Comparison of ENCODE assay signal across 8 cellular contexts in genomic region chr10:84333864-84334451, GRCh38. TPM values are rescaled to one million over a fixed set of nuclear protein-coding genes. Genes with fewer than 3 reads are reported as not detected.
DNase-seq lines count a peak whose midpoint lies in the region; ATAC-seq and TF ChIP-seq lines count a peak whose summit lies in the region.

No MANE protein-coding gene starts in this region.

- no peak overlapping the region for H3K4me2 ChIP-seq in smooth muscle cell

- no peaks in the 10 kb centered on the region for H3K9me3 Mint-ChIP-seq in activated naive CD4-positive, alpha-beta T cell treated with anti-CD3 and anti-CD28 coated beads for 36 hours

- H2AFZ ChIP-seq in smooth muscle cell (ENCODE audit: low read depth), result no peak overlapping the region

- peaks cover 96% of the 10 kb centered on the region for H4K20me1 ChIP-seq in smooth muscle cell (ENCODE audit: low read depth)

- no peaks in the 10 kb centered on the region for H3K36me3 ChIP-seq in smooth muscle cell (ENCODE audit: low read depth)

- 0 out of 2 replicates have a peak, but pooled peaks have one; percentile 31 for TF ChIP-seq POLR2A in Raji (IDR thresholded peaks at IDR 0.05; ENCODE audit: insufficient read depth, low read depth, low read length)

- peak; percentile 79 for DNase-seq in activated naive CD4-positive, alpha-beta T cell treated with anti-CD3 and anti-CD28 coated beads for 36 hours
- DNase-seq in stimulated activated CD4-positive, alpha-beta T cell treated with anti-CD3 and anti-CD28 coated beads, Interleukin-12 subunit alpha, Interleukin-12 subunit beta, amount 100 ng/mL, for 24 hours (ENCODE audit: low read depth in 2 of 2), result peak; percentile 27 to 38
- DNase-seq in smooth muscle cell (lab: John Stamatoyannopoulos, UW; ENCODE audit: unreplicated experiment) (no peak), NCI-H69 (lab: John Stamatoyannopoulos, UW) (no peak)

- peaks cover 12% of the 10 kb centered on the region for H3K36me3 Mint-ChIP-seq in activated naive CD4-positive, alpha-beta T cell treated with anti-CD3 and anti-CD28 coated beads for 36 hours (ENCODE audit: low read depth)

- H3K27ac Mint-ChIP-seq in activated naive CD4-positive, alpha-beta T cell treated with anti-CD3 and anti-CD28 coated beads for 36 hours, result peak overlapping the region; percentile 82

- H3K27me3 Mint-ChIP-seq in activated naive CD4-positive, alpha-beta T cell treated with anti-CD3 and anti-CD28 coated beads for 36 hours (ENCODE audit: low read depth), result no peaks in the 10 kb centered on the region

- H3K27me3 ChIP-seq in smooth muscle cell (ENCODE audit: low read depth), result no peaks in the 10 kb centered on the region

- ATAC-seq in GM19043 (IDR thresholded peaks at IDR 0.05; ENCODE audit: low read depth, unreplicated experiment) (peak; percentile 18), HG03060 (IDR thresholded peaks at IDR 0.05; ENCODE audit: low read depth, unreplicated experiment) (peak; percentile 31), GM21737 (IDR thresholded peaks at IDR 0.05; ENCODE audit: unreplicated experiment) (no peak)

- no peak overlapping the region for H3K9ac ChIP-seq in smooth muscle cell (ENCODE audit: low read depth)

- CTCF ChIA-PET in activated naive CD4-positive, alpha-beta T cell treated with anti-CD3 and anti-CD28 coated beads for 36 hours (lab: Charles Lee), result interaction anchor here (0.8 to 1.6 kb wide), 14 partner anchors 8 to 204 kb away, joined by 3 to 15 read pairs (median 4); no protein-coding TSS in a partner anchor

- no peaks in the 10 kb centered on the region for H3F3A ChIP-seq in smooth muscle cell (ENCODE audit: low read depth)

- intact Hi-C loops in activated naive CD4-positive, alpha-beta T cell treated with anti-CD3 and anti-CD28 coated beads for 36 hours (cut with micrococcal nuclease), result loop anchor here (1.0 kb wide), 3 partner anchors 8 to 67 kb away; no protein-coding TSS in a partner anchor

- peaks cover 35% of the 10 kb centered on the region for H3K4me1 Mint-ChIP-seq in activated naive CD4-positive, alpha-beta T cell treated with anti-CD3 and anti-CD28 coated beads for 36 hours (ENCODE audit: low read depth)

- H3K9me3 ChIP-seq in smooth muscle cell (replicated peaks; ENCODE audit: low read depth), result no peaks in the 10 kb centered on the region

- no peak for TF ChIP-seq CTCF in smooth muscle cell (IDR thresholded peaks at IDR 0.05; ENCODE audit: borderline replicate concordance, insufficient read depth, poor library complexity, severe bottlenecking)

- H3K4me1 ChIP-seq in smooth muscle cell (ENCODE audit: low read depth), result peaks cover 38% of the 10 kb centered on the region

- H3K79me2 ChIP-seq in smooth muscle cell (ENCODE audit: low read depth), result peaks cover 98% of the 10 kb centered on the region

- peak overlapping the region; percentile 56 for H3K4me3 Mint-ChIP-seq in activated naive CD4-positive, alpha-beta T cell treated with anti-CD3 and anti-CD28 coated beads for 36 hours

- WGBS in smooth muscle cell (ENCODE audit: low lambda C conversion rate), result 63% methylated on average over 2 of the region's 2 CpGs

- no peak overlapping the region for H3K27ac ChIP-seq in smooth muscle cell (ENCODE audit: low read depth)

- no peak overlapping the region for H3K4me3 ChIP-seq in smooth muscle cell

RNA-seq across cellular contexts. Expression of gene CCSER2, which starts 5.6 kb away (rescaled TPM):
- total RNA-seq in activated naive CD4-positive, alpha-beta T cell treated with anti-CD3 and anti-CD28 coated beads for 36 hours, result 10 to 100 TPM; 78.0 to 81.8 TPM
- 42.1 and 53.8 TPM in 2 replicates for total RNA-seq in smooth muscle cell
- 32.8 and 46.9 TPM in 2 replicates for polyA plus RNA-seq in smooth muscle cell

Comparison
In these comparisons a context has a peak if more than half of its experiments do, and no peak if none do; other contexts are left out.
1. DNase-seq: peak in activated naive CD4-positive, alpha-beta T cell treated with anti-CD3 and anti-CD28 coated beads for 36 hours (single experiment) and stimulated activated CD4-positive, alpha-beta T cell treated with anti-CD3 and anti-CD28 coated beads, Interleukin-12 subunit alpha, Interleukin-12 subunit beta, amount 100 ng/mL, for 24 hours (2 of 2); none in smooth muscle cell (single experiment) and NCI-H69 (single experiment).